Comparison of ENCODE assay signal across 2 cellular contexts in genomic region chr2:29522951-29523669, GRCh38.
TF ChIP-seq lines count a peak whose summit lies in the region.

No MANE protein-coding gene starts in this region.

TF ChIP-seq in H1, 55 proteins besides CTCF, POLR2A, EP300 and RAD21:
- TF ChIP-seq TEAD4 (IDR thresholded peaks at IDR 0.05; ENCODE audit: low read depth, low read length): no peak
- no peak for TF ChIP-seq CREB1 (IDR thresholded peaks at IDR 0.05)
- no peak for TF ChIP-seq CEBPB (IDR thresholded peaks at IDR 0.05; ENCODE audit: low read depth, low read length)
- no peak for TF ChIP-seq NRF1 (IDR thresholded peaks at IDR 0.05; ENCODE audit: low read depth, low read length)

TF ChIP-seq in GM23338, 12 proteins besides CTCF, POLR2A, EP300 and RAD21:
- TF ChIP-seq POLR2AphosphoS5 (IDR thresholded peaks at IDR 0.05; ENCODE audit: low read depth) (no peak), ZNF114 (CRISPR knock-in tag; IDR thresholded peaks at IDR 0.05) (no peak), ZNF331 (CRISPR knock-in tag; IDR thresholded peaks at IDR 0.05; ENCODE audit: low read depth) (no peak)
